24 cellular contexts compared by ENCODE assay signal in genomic region chr7:2624293-2624881, GRCh38. TPM values are rescaled to one million over a fixed set of nuclear protein-coding genes. Genes with fewer than 3 reads are reported as not detected.
DNase-seq lines count a peak whose midpoint lies in the region; ATAC-seq and TF ChIP-seq lines count a peak whose summit lies in the region.
"Had no signal": no experiment of that assay in that cellular context is flagged by ENCODE, and none has a peak within 500 bp of the region (broad histone marks: within the 10 kb centered on the region; RNA-seq: fewer than 3 reads in every experiment).

No MANE protein-coding gene starts in this region.

- no peaks in the 10 kb centered on the region for H3K36me3 ChIP-seq in NT2/D1 (ENCODE audit: insufficient read depth, insufficient read length, low read length)
- H3K36me3 ChIP-seq in mucosa of descending colon (ENCODE audit: low read depth), result no peaks in the 10 kb centered on the region
- no peaks in the 10 kb centered on the region for H3K36me3 ChIP-seq in ascending aorta

- POLR2A ChIA-PET in AG04450 (lab: Yijun Ruan, JAX), result interaction anchor here (1.0 kb wide), 1 partner anchor 17 kb away, joined by 3 read pairs; no protein-coding TSS in a partner anchor

- TF ChIP-seq CTCF in AG04450 (IDR thresholded peaks at IDR 0.05; ENCODE audit: low read depth, low read length), result no peak
- no peak for TF ChIP-seq CTCF in mucosa of descending colon (IDR thresholded peaks at IDR 0.05)
- TF ChIP-seq CTCF in ascending aorta (IDR thresholded peaks at IDR 0.05), result no peak

- H3K27me3 Mint-ChIP-seq in dendritic cell treated with granulocyte-macrophage colony-stimulating factor and Interleukin-4, amounts not matched to agents 40 ng/mL and 50 ng/mL, for 4 days, result peaks cover 10% of the 10 kb centered on the region
- H3K27me3 Mint-ChIP-seq: activated CD4-positive, alpha-beta memory T cell treated with anti-CD3 and anti-CD28 coated beads, Interleukin-2, amount 10 ng/mL, durations not matched to agents 7 days and 5 days; B cell had no signal

- no peaks in the 10 kb centered on the region for H3K27me3 ChIP-seq in AG04450 (ENCODE audit: control insufficient read depth, insufficient read depth, low read length)
- H3K27me3 ChIP-seq in NT2/D1 (ENCODE audit: insufficient read depth, insufficient read length), result no peaks in the 10 kb centered on the region
- no peaks in the 10 kb centered on the region for H3K27me3 ChIP-seq in ascending aorta

- H3K9me3 ChIP-seq in AG04450 (ENCODE audit: control insufficient read depth, insufficient read depth, low read length) (no peaks in the 10 kb centered on the region; the same call in 1 of the 2 replicates), NT2/D1 (ENCODE audit: insufficient read depth, low read length) (peaks cover 8% of the 10 kb centered on the region; the same call in 1 of the 2 replicates), mucosa of descending colon (no peaks in the 10 kb centered on the region), ascending aorta (no peaks in the 10 kb centered on the region)
- H3K9me3 ChIP-seq: A549 had no signal

- peaks cover 35% of the 10 kb centered on the region for H3K4me1 ChIP-seq in NT2/D1 (ENCODE audit: insufficient read depth, insufficient read length)
- peaks cover 24% of the 10 kb centered on the region for H3K4me1 ChIP-seq in mucosa of descending colon (ENCODE audit: low read depth)
- peaks cover 5 to 19% of the 10 kb centered on the region in 2 donors for H3K4me1 ChIP-seq in ascending aorta

- H3K9me3 Mint-ChIP-seq in dendritic cell treated with granulocyte-macrophage colony-stimulating factor and Interleukin-4, amounts not matched to agents 40 ng/mL and 50 ng/mL, for 4 days, result no peaks in the 10 kb centered on the region
- H3K9me3 Mint-ChIP-seq: activated CD4-positive, alpha-beta memory T cell treated with anti-CD3 and anti-CD28 coated beads, Interleukin-2, amount 10 ng/mL, durations not matched to agents 7 days and 5 days; activated naive CD8-positive, alpha-beta T cell treated with anti-CD3 and anti-CD28 coated beads, Interleukin-2, amount 10 ng/mL, durations not matched to agents 7 days and 5 days had no signal

- intact Hi-C loops in dendritic cell treated with granulocyte-macrophage colony-stimulating factor and Interleukin-4, amounts not matched to agents 40 ng/mL and 50 ng/mL, for 4 days (cut with micrococcal nuclease), result no loop called here
- intact Hi-C loops in mucosa of descending colon (cut with DNase I, micrococcal nuclease), result no loop called here
- intact Hi-C loops in ascending aorta (cut with DNase I), result no loop called here

- DNase-seq in AG04450 (ENCODE audit: low read depth, low spot score), result no peak
- no peak for DNase-seq in NT2/D1 (ENCODE audit: low read depth, low spot score)
- DNase-seq in mucosa of descending colon, result peak in 2 of 3 donors; percentile 45 to 58
- DNase-seq in glomerular visceral epithelial cell (ENCODE audit: extremely low spot score), result no peak
- no peak for DNase-seq in GF-D8 (lab: John Stamatoyannopoulos, UW)
- no peak for DNase-seq in ascending aorta (ENCODE audit: low spot score in 2 of 2)
- DNase-seq: activated CD4-positive, alpha-beta memory T cell treated with anti-CD3 and anti-CD28 coated beads, Interleukin-2, amount 10 ng/mL, durations not matched to agents 7 days and 5 days; activated CD4-positive, CD25-positive, alpha-beta regulatory T cell treated with anti-CD3 and anti-CD28 coated beads, Interleukin-2, amount 50 U/mL, for 72 hours; activated effector memory CD4-positive, alpha-beta T cell treated with Interleukin-2 at 50 U/mL for 16 hours; activated naive CD8-positive, alpha-beta T cell treated with anti-CD3 and anti-CD28 coated beads, Interleukin-2, amount 10 ng/mL, durations not matched to agents 7 days and 5 days; COR-L47; DMS79 treated with DMSO at 0.1 percent for 48 hours; effector CD8-positive, alpha-beta T cell; foreskin melanocyte; NCI-H1092 treated with DMSO at 0.1 percent for 48 hours; NCI-H187 treated with DMSO at 0.1 percent for 48 hours; NCI-H748 treated with DMSO at 0.1 percent for 48 hours; posterior cingulate gyrus; SHP77 treated with DMSO at 0.1 percent for 48 hours; stimulated activated CD8-positive, alpha-beta memory T cell treated with anti-CD3 and anti-CD28 coated beads, Interleukin-4, amount 100 ng/mL, for 48 hours had no signal

- ATAC-seq in mucosa of descending colon, result no peak
- ATAC-seq in GM18511 (IDR thresholded peaks at IDR 0.05; ENCODE audit: unreplicated experiment), result no peak

- H3K27ac ChIP-seq in AG04450 (ENCODE audit: low read depth, low read length), result peak overlapping the region; percentile 65
- no peak overlapping the region for H3K27ac ChIP-seq in ascending aorta

- peaks cover 45% of the 10 kb centered on the region for H3K4me1 Mint-ChIP-seq in dendritic cell treated with granulocyte-macrophage colony-stimulating factor and Interleukin-4, amounts not matched to agents 40 ng/mL and 50 ng/mL, for 4 days (ENCODE audit: low read depth)
- H3K4me1 Mint-ChIP-seq: activated CD4-positive, alpha-beta memory T cell treated with anti-CD3 and anti-CD28 coated beads, Interleukin-2, amount 10 ng/mL, durations not matched to agents 7 days and 5 days; B cell had no signal

- CTCF ChIA-PET in AG04450 (lab: Charles Lee), result interaction anchor here (1.4 kb wide), 1 partner anchor 57 kb away, joined by 3 read pairs; no protein-coding TSS in a partner anchor

- no peaks in the 10 kb centered on the region for H3K36me3 Mint-ChIP-seq in dendritic cell treated with granulocyte-macrophage colony-stimulating factor and Interleukin-4, amounts not matched to agents 40 ng/mL and 50 ng/mL, for 4 days (ENCODE audit: low read depth)
- H3K36me3 Mint-ChIP-seq: activated naive CD8-positive, alpha-beta T cell treated with anti-CD3 and anti-CD28 coated beads, Interleukin-2, amount 10 ng/mL, durations not matched to agents 7 days and 5 days had no signal

- H3K27ac Mint-ChIP-seq in dendritic cell treated with granulocyte-macrophage colony-stimulating factor and Interleukin-4, amounts not matched to agents 40 ng/mL and 50 ng/mL, for 4 days, result peak overlapping the region; percentile 73
- H3K27ac Mint-ChIP-seq: activated CD4-positive, alpha-beta memory T cell treated with anti-CD3 and anti-CD28 coated beads, Interleukin-2, amount 10 ng/mL, durations not matched to agents 7 days and 5 days; activated naive CD8-positive, alpha-beta T cell treated with anti-CD3 and anti-CD28 coated beads, Interleukin-2, amount 10 ng/mL, durations not matched to agents 7 days and 5 days; B cell had no signal

- H3K4me3 Mint-ChIP-seq in dendritic cell treated with granulocyte-macrophage colony-stimulating factor and Interleukin-4, amounts not matched to agents 40 ng/mL and 50 ng/mL, for 4 days, result no peak overlapping the region
- H3K4me3 Mint-ChIP-seq: activated CD4-positive, alpha-beta memory T cell treated with anti-CD3 and anti-CD28 coated beads, Interleukin-2, amount 10 ng/mL, durations not matched to agents 7 days and 5 days; activated naive CD8-positive, alpha-beta T cell treated with anti-CD3 and anti-CD28 coated beads, Interleukin-2, amount 10 ng/mL, durations not matched to agents 7 days and 5 days; B cell had no signal

- peak overlapping the region; percentile 36 for H3K9ac ChIP-seq in NT2/D1 (ENCODE audit: insufficient read length, low read depth)

- H3K4me3 ChIP-seq in AG04450 (ENCODE audit: low read depth, low read length) (no peak overlapping the region), NT2/D1 (ENCODE audit: insufficient read length, low read depth) (no peak overlapping the region), mucosa of descending colon (no peak overlapping the region), ascending aorta (no peak overlapping the region)
- H3K4me3 ChIP-seq: A549 had no signal

RNA-seq across cellular contexts. Expression of gene TTYH3, which starts 7.4 kb away (rescaled TPM):
- polyA plus RNA-seq in AG04450 (2011; rRNA removed), result 30.8 and 50.7 TPM in 2 replicates
- polyA minus RNA-seq in AG04450 (2011; rRNA and poly(A)+ RNA removed), result 23.1 and 24.5 TPM in 2 replicates
- total RNA-seq in mucosa of descending colon (10 to 100 TPM; 23.4 to 63.7 (median 32.1) TPM), ascending aorta (70.5 TPM)

Comparison
In these comparisons a context has a peak if more than half of its experiments do, and no peak if none do; other contexts are left out.
1. DNase-seq: peak in mucosa of descending colon (2 of 3); none in AG04450 (single experiment), NT2/D1 (single experiment), glomerular visceral epithelial cell (single experiment), GF-D8 (single experiment) and ascending aorta (0 of 2).